1 cellular context compared by ENCODE assay signal in the genomic region with DNA sequence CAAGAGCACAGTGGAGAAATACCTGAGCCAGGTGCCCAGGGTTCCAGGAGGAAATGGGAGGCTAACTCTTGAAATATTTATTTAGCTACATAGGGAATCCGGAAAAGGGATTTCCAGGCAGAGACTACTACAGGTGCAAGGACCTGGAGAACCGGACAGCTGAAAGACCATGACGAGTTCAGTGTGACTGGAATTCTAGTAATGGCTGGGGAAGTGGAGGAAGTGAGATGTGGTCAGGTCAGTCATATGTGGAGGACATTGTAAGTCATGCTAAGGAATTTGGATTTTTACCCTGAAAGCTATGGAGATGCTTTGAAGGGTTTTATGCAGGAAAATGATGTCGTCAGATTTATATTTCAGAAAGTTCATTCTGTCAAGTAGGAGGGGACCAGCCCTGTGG.
TF ChIP-seq lines count a peak whose summit lies in the region.

No MANE protein-coding gene starts in this region.

TF ChIP-seq in H1, 55 proteins besides CTCF, POLR2A, EP300 and RAD21:
- no peak for TF ChIP-seq ZNF274 (IDR thresholded peaks at IDR 0.05; ENCODE audit: borderline replicate concordance, extremely low read depth, low read length)
- TF ChIP-seq TCF12 (IDR thresholded peaks at IDR 0.05; ENCODE audit: low read depth, low read length) = no peak
- TF ChIP-seq, protein P1, sequence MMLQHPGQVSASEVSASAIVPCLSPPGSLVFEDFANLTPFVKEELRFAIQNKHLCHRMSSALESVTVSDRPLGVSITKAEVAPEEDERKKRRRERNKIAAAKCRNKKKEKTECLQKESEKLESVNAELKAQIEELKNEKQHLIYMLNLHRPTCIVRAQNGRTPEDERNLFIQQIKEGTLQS (IDR thresholded peaks at IDR 0.05; ENCODE audit: insufficient read depth, low read depth, low read length) = no peak
- no peak for TF ChIP-seq TBP (IDR thresholded peaks at IDR 0.05; ENCODE audit: low read depth, low read length)
- TF ChIP-seq SIRT6 (IDR thresholded peaks at IDR 0.05; ENCODE audit: low read length) = no peak
- TF ChIP-seq RBBP5 (IDR thresholded peaks at IDR 0.05; ENCODE audit: borderline replicate concordance, low read depth, low read length) = no peak
- no peak for TF ChIP-seq SIX5 (IDR thresholded peaks at IDR 0.05; ENCODE audit: low read depth, low read length)
- TF ChIP-seq POLR2AphosphoS5 (IDR thresholded peaks at IDR 0.05; ENCODE audit: low read depth, low read length) = no peak
- no peak for TF ChIP-seq SP4 (IDR thresholded peaks at IDR 0.05; ENCODE audit: low read length)
- no peak for TF ChIP-seq CREB1 (IDR thresholded peaks at IDR 0.05)
- TF ChIP-seq JUN (IDR thresholded peaks at IDR 0.05; ENCODE audit: low read depth, low read length) = no peak
- TF ChIP-seq FOSL1 (IDR thresholded peaks at IDR 0.05; ENCODE audit: insufficient read depth, low read depth, low read length) = no peak
- TF ChIP-seq, protein P2, sequence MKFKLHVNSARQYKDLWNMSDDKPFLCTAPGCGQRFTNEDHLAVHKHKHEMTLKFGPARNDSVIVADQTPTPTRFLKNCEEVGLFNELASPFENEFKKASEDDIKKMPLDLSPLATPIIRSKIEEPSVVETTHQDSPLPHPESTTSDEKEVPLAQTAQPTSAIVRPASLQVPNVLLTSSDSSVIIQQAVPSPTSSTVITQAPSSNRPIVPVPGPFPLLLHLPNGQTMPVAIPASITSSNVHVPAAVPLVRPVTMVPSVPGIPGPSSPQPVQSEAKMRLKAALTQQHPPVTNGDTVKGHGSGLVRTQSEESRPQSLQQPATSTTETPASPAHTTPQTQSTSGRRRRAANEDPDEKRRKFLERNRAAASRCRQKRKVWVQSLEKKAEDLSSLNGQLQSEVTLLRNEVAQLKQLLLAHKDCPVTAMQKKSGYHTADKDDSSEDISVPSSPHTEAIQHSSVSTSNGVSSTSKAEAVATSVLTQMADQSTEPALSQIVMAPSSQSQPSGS (IDR thresholded peaks at IDR 0.05; ENCODE audit: low read length) = no peak
- TF ChIP-seq, protein P3, sequence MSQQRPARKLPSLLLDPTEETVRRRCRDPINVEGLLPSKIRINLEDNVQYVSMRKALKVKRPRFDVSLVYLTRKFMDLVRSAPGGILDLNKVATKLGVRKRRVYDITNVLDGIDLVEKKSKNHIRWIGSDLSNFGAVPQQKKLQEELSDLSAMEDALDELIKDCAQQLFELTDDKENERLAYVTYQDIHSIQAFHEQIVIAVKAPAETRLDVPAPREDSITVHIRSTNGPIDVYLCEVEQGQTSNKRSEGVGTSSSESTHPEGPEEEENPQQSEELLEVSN (IDR thresholded peaks at IDR 0.05) = no peak
